In genomic region chr2:120514521-120514920, GRCh38 we compare ENCODE assay signal across 26 cellular contexts.
"Had no signal": no experiment of that assay in that cellular context is flagged by ENCODE, and none has a peak within 500 bp of the region (broad histone marks: within the 10 kb centered on the region; RNA-seq: fewer than 3 reads in every experiment).

No MANE protein-coding gene starts in this region.

- DNase-seq: activated CD4-positive, alpha-beta T cell treated with anti-CD3 and anti-CD28 coated beads for 36 hours; activated CD4-positive, alpha-beta T cell treated with anti-CD3 and anti-CD28 coated beads, Interleukin-2, amount 50 U/mL, for 4 hours; activated CD8-positive, alpha-beta memory T cell treated with anti-CD3 and anti-CD28 coated beads, Interleukin-2, amount 50 U/mL, for 48 hours; activated naive CD4-positive, alpha-beta T cell treated with anti-CD3 and anti-CD28 coated beads for 36 hours; activated T-cell treated with anti-CD3 and anti-CD28 coated beads, Interleukin-2, amount 50 U/mL, for 4 hours; anterior cingulate cortex; body of pancreas; caudate nucleus; dermis blood vessel endothelial cell; effector CD8-positive, alpha-beta T cell; erythroblast; foreskin keratinocyte; immature natural killer cell; kidney glomerular epithelial cell; left ventricle myocardium superior; mammary epithelial cell; naive thymus-derived CD8-positive, alpha-beta T cell; right cardiac atrium; stimulated activated CD4-positive, alpha-beta T cell treated with anti-CD3 and anti-CD28 coated beads, Interleukin-2, amount 100 ng/mL, for 24 hours; stomach; T-helper 9 cell had no signal

- ATAC-seq: activated CD4-positive, alpha-beta T cell treated with anti-CD3 and anti-CD28 coated beads for 36 hours; activated T-cell treated with anti-CD3 and anti-CD28 coated beads, Interleukin-2, amount 50 U/mL, for 4 hours; body of pancreas; foreskin keratinocyte; left ventricle myocardium superior; naive thymus-derived CD8-positive, alpha-beta T cell; right cardiac atrium; stimulated activated memory B cell treated with anti-CD40 and anti-IgM and Interleukin-4, amounts not matched to agents 10 μg/mL and 1 μg/mL and 100 μg/mL, for 72 hours had no signal

- H3K4me3 ChIP-seq: body of pancreas, ovary, stomach, suprapubic skin, tibial nerve had no signal

- H3K27me3 ChIP-seq: ovary had no signal

- H3K9me3 ChIP-seq: body of pancreas, neutrophil, ovary, stomach, suprapubic skin, tibial nerve had no signal

- H3K27ac ChIP-seq: body of pancreas, foreskin keratinocyte, neutrophil, ovary, stomach, suprapubic skin, tibial nerve had no signal

- H3K36me3 ChIP-seq: neutrophil, ovary, stomach, suprapubic skin, tibial nerve had no signal

- H3K4me1 ChIP-seq: body of pancreas, foreskin keratinocyte had no signal
